In genomic region chr6:35972471-35972985, GRCh38 we compare ENCODE assay signal across 13 cellular contexts. TPM values are rescaled to one million over a fixed set of nuclear protein-coding genes. Genes with fewer than 3 reads are reported as not detected.
DNase-seq lines count a peak whose midpoint lies in the region; ATAC-seq and TF ChIP-seq lines count a peak whose summit lies in the region.
"Had no signal": no experiment of that assay in that cellular context is flagged by ENCODE, and none has a peak within 500 bp of the region (broad histone marks: within the 10 kb centered on the region; RNA-seq: fewer than 3 reads in every experiment).

No MANE protein-coding gene starts in this region.

- H3K9me3 ChIP-seq in upper lobe of right lung, result no peaks in the 10 kb centered on the region
- H3K9me3 ChIP-seq: spleen, tibial nerve had no signal

- no peaks in the 10 kb centered on the region for H3K4me1 ChIP-seq in upper lobe of right lung
- H3K4me1 ChIP-seq: spleen had no signal

- no peaks in the 10 kb centered on the region for H3K9me3 Mint-ChIP-seq in activated T-helper 17 cell treated with anti-CD3 and anti-CD28 coated beads, Interleukin-2, amount 50 U/mL, for 72 hours
- H3K9me3 Mint-ChIP-seq: immature natural killer cell had no signal

- no peak overlapping the region for H3K4me3 ChIP-seq in upper lobe of right lung
- H3K4me3 ChIP-seq: spleen, tibial nerve had no signal

- intact Hi-C loops in upper lobe of right lung (cut with DNase I), result no loop called here

- H3K27me3 ChIP-seq in upper lobe of right lung, result no peaks in the 10 kb centered on the region
- H3K27me3 ChIP-seq: spleen, tibial nerve had no signal

- TF ChIP-seq CTCF in upper lobe of right lung (IDR thresholded peaks at IDR 0.05), result no peak

- ATAC-seq in SK-N-SH treated with all-trans-retinoic acid at 6 μM for 48 hours, result peak; percentile 54; the same call in 1 of the 3 replicates
- peak; percentile 30 for ATAC-seq in upper lobe of right lung
- ATAC-seq in activated T-helper 17 cell treated with anti-CD3 and anti-CD28 coated beads, Interleukin-2, amount 50 U/mL, for 72 hours (replicated peaks), result no peak
- ATAC-seq in HG03565 (IDR thresholded peaks at IDR 0.05; ENCODE audit: unreplicated experiment), result no peak

- H3K27ac ChIP-seq in upper lobe of right lung, result no peak overlapping the region
- H3K27ac ChIP-seq: spleen, tibial nerve had no signal

- H3K4me3 Mint-ChIP-seq in activated T-helper 17 cell treated with anti-CD3 and anti-CD28 coated beads, Interleukin-2, amount 50 U/mL, for 72 hours, result no peak overlapping the region
- H3K4me3 Mint-ChIP-seq: immature natural killer cell had no signal

- no peak overlapping the region for H3K27ac Mint-ChIP-seq in activated T-helper 17 cell treated with anti-CD3 and anti-CD28 coated beads, Interleukin-2, amount 50 U/mL, for 72 hours
- H3K27ac Mint-ChIP-seq: immature natural killer cell had no signal

- H3K36me3 ChIP-seq in upper lobe of right lung, result no peaks in the 10 kb centered on the region
- H3K36me3 ChIP-seq: spleen, tibial nerve had no signal

- no peaks in the 10 kb centered on the region for H3K36me3 Mint-ChIP-seq in activated T-helper 17 cell treated with anti-CD3 and anti-CD28 coated beads, Interleukin-2, amount 50 U/mL, for 72 hours (ENCODE audit: low read depth)

- H3K27me3 Mint-ChIP-seq in activated T-helper 17 cell treated with anti-CD3 and anti-CD28 coated beads, Interleukin-2, amount 50 U/mL, for 72 hours, result no peaks in the 10 kb centered on the region

- peaks cover 5% of the 10 kb centered on the region for H3K4me1 Mint-ChIP-seq in activated T-helper 17 cell treated with anti-CD3 and anti-CD28 coated beads, Interleukin-2, amount 50 U/mL, for 72 hours
- H3K4me1 Mint-ChIP-seq: immature natural killer cell had no signal

- DNase-seq in NCI-H82 (lab: John Stamatoyannopoulos, UW), result peak; percentile 39
- no peak for DNase-seq in NCI-H82 treated with DMSO at 0.1 percent for 48 hours (lab: John Stamatoyannopoulos, UW; ENCODE audit: unreplicated experiment)
- peak; percentile 58 for DNase-seq in iPS-NIHi11 (ENCODE audit: low spot score)
- DNase-seq in upper lobe of right lung, result no peak
- no peak for DNase-seq in NAMALWA (ENCODE audit: low spot score)
- DNase-seq: immature natural killer cell, NCI-H187, spleen had no signal

TF ChIP-seq in SK-N-SH treated with all-trans-retinoic acid at 6 μM for 48 hours, 23 proteins besides CTCF, POLR2A, EP300 and RAD21:
- no peak for TF ChIP-seq ISL1 (CRISPR knock-in tag; IDR thresholded peaks at IDR 0.05)
- no peak for TF ChIP-seq TCF4 (CRISPR knock-in tag; IDR thresholded peaks at IDR 0.05; ENCODE audit: borderline replicate concordance)
- TF ChIP-seq ARNTL (CRISPR knock-in tag; IDR thresholded peaks at IDR 0.05; ENCODE audit: borderline replicate concordance, low read depth), result no peak
- TF ChIP-seq ZFP3 (CRISPR knock-in tag; IDR thresholded peaks at IDR 0.05), result no peak
- TF ChIP-seq, protein P1, sequence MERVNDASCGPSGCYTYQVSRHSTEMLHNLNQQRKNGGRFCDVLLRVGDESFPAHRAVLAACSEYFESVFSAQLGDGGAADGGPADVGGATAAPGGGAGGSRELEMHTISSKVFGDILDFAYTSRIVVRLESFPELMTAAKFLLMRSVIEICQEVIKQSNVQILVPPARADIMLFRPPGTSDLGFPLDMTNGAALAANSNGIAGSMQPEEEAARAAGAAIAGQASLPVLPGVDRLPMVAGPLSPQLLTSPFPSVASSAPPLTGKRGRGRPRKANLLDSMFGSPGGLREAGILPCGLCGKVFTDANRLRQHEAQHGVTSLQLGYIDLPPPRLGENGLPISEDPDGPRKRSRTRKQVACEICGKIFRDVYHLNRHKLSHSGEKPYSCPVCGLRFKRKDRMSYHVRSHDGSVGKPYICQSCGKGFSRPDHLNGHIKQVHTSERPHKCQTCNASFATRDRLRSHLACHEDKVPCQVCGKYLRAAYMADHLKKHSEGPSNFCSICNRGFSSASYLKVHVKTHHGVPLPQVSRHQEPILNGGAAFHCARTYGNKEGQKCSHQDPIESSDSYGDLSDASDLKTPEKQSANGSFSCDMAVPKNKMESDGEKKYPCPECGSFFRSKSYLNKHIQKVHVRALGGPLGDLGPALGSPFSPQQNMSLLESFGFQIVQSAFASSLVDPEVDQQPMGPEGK (CRISPR knock-in tag; IDR thresholded peaks at IDR 0.05; ENCODE audit: borderline replicate concordance), result no peak
- no peak for TF ChIP-seq TSHZ2 (CRISPR knock-in tag; IDR thresholded peaks at IDR 0.05)

RNA-seq across cellular contexts. Expression of gene SRPK1, which starts 51.6 kb away (rescaled TPM):
- 40.6 TPM for total RNA-seq in upper lobe of right lung
- total RNA-seq in activated T-helper 17 cell treated with anti-CD3 and anti-CD28 coated beads, Interleukin-2, amount 50 U/mL, for 72 hours, result 100 to 1,000 TPM in 1 of 2 donors, 10 to 100 TPM in 1; 83.5 to 101 TPM

RNA-seq across cellular contexts. Expression of gene SLC26A8, which starts 51.9 kb away (rescaled TPM):
- total RNA-seq in upper lobe of right lung, result 0.52 TPM
- total RNA-seq in activated T-helper 17 cell treated with anti-CD3 and anti-CD28 coated beads, Interleukin-2, amount 50 U/mL, for 72 hours, result not detected
- total RNA-seq: epithelial cell of proximal tubule had no signal

RNA-seq across cellular contexts. Expression of gene MAPK14, which starts 55.1 kb away (rescaled TPM):
- total RNA-seq in upper lobe of right lung, result 60.6 TPM
- total RNA-seq in activated T-helper 17 cell treated with anti-CD3 and anti-CD28 coated beads, Interleukin-2, amount 50 U/mL, for 72 hours, result 10 to 100 TPM; 36.5 to 51.3 TPM

Comparison
In these comparisons a context has a peak if more than half of its experiments do, and no peak if none do; other contexts are left out.
1. DNase-seq: peak in NCI-H82 (single experiment) and iPS-NIHi11 (single experiment); none in NCI-H82 treated with DMSO at 0.1 percent for 48 hours (single experiment), upper lobe of right lung (single experiment) and NAMALWA (single experiment).
2. ATAC-seq: peak in SK-N-SH treated with all-trans-retinoic acid at 6 μM for 48 hours (single experiment) and upper lobe of right lung (single experiment); none in activated T-helper 17 cell treated with anti-CD3 and anti-CD28 coated beads, Interleukin-2, amount 50 U/mL, for 72 hours (single experiment) and HG03565 (single experiment).